ENCODE assay signal across 10 cellular contexts in the genomic region with DNA sequence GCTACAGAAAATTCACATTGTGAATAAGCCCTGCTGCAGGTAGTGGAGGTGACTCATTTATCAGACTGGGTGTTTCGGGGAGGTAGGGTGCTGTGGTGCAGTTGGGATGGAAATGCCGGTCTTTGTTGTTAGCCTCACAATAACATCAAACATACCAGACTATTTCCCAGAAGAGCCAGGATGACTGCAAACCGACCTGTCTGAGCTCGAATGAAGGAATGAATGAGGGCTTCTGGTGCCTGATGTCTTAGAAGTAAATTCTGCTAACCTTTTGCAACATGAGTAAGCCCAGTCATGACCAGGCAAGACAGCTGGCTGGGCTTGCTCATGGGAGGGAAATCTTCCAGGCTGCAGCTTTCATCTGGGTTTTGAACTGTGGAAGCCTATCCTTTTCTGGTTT. TPM values are rescaled to one million over a fixed set of nuclear protein-coding genes. Genes with fewer than 3 reads are reported as not detected.
A peak's percentile ranks its signal among the peaks of the same experiment; 100 is the strongest.
DNase-seq lines count a peak whose midpoint lies in the region; ATAC-seq and TF ChIP-seq lines count a peak whose summit lies in the region.
"Had no signal": no experiment of that assay in that cellular context is flagged by ENCODE, and none has a peak within 500 bp of the region (broad histone marks: within the 10 kb centered on the region; RNA-seq: fewer than 3 reads in every experiment).

No MANE protein-coding gene starts in this region.

- TF ChIP-seq CTCF in fibroblast of lung (conservative IDR thresholded peaks at IDR 0.05 in 1 of 2, IDR thresholded peaks at IDR 0.05 in 1 of 2; ENCODE audit: low read depth in 1 of 2, low read length in 2 of 2) = no peak
- TF ChIP-seq CTCF in gastrocnemius medialis (IDR thresholded peaks at IDR 0.05 in 4 of 5, conservative IDR thresholded peaks at IDR 0.05 in 1 of 5) = no peak

- peak overlapping the region; percentile 40 for H3K27ac ChIP-seq in fibroblast of lung (ENCODE audit: insufficient read depth, low read length)
- H3K27ac ChIP-seq in gastrocnemius medialis = peak overlapping the region; percentile 98 to 100 (median 99)

- CTCF ChIA-PET in T-cell (lab: Charles Lee) = interaction anchor here in 1 of 2 donors (0.6 to 1.2 kb wide), 3 partner anchors 20 to 42 kb away, joined by 3 to 9 read pairs (median 4); no protein-coding TSS in a partner anchor

- no peak overlapping the region for H3K4me3 ChIP-seq in fibroblast of lung (replicated peaks in 1 of 4; ENCODE audit: control extremely low read depth in 1 of 4, insufficient read depth in 1 of 4, low read depth in 3 of 4, low read length in 4 of 4)
- no peak overlapping the region for H3K4me3 ChIP-seq in gastrocnemius medialis
- H3K4me3 ChIP-seq: ascending aorta had no signal

- H2AFZ ChIP-seq in fibroblast of lung (ENCODE audit: low read length) = no peak overlapping the region

- no peak for ATAC-seq in T-cell (replicated peaks in 1 of 4)
- ATAC-seq in gastrocnemius medialis = peak; percentile 25 to 31
- no peak for ATAC-seq in GM19395 (IDR thresholded peaks at IDR 0.05; ENCODE audit: unreplicated experiment)

- H3K27ac Mint-ChIP-seq in T-helper 1 cell treated with Interleukin-12 subunit alpha and Interleukin-12 subunit beta and Interleukin-4 antibody, amounts not matched to agents 30 μg/mL and 1 μg/mL, for 36 hours = peak overlapping the region; percentile 80
- H3K27ac Mint-ChIP-seq in T-cell = peak overlapping the region; percentile 11 to 63

- H3K4me1 Mint-ChIP-seq in T-helper 1 cell treated with Interleukin-12 subunit alpha and Interleukin-12 subunit beta and Interleukin-4 antibody, amounts not matched to agents 30 μg/mL and 1 μg/mL, for 36 hours (ENCODE audit: low read depth) = peaks cover 25% of the 10 kb centered on the region
- H3K4me1 Mint-ChIP-seq in T-cell = peaks cover 22 to 27% (median 26%) of the 10 kb centered on the region in 3 donors

- no peak overlapping the region for H3K9ac ChIP-seq in fibroblast of lung (ENCODE audit: insufficient read depth, low read length)

- H3K79me2 ChIP-seq in fibroblast of lung (ENCODE audit: control insufficient read depth, insufficient read depth, low read length) = peaks cover 24% of the 10 kb centered on the region

- H3K27me3 ChIP-seq in fibroblast of lung (ENCODE audit: control insufficient read depth, insufficient read depth, low read length) (no peaks in the 10 kb centered on the region), gastrocnemius medialis (no peaks in the 10 kb centered on the region)
- H3K27me3 ChIP-seq: ascending aorta had no signal

- H3K4me3 Mint-ChIP-seq in T-helper 1 cell treated with Interleukin-12 subunit alpha and Interleukin-12 subunit beta and Interleukin-4 antibody, amounts not matched to agents 30 μg/mL and 1 μg/mL, for 36 hours = no peak overlapping the region
- H3K4me3 Mint-ChIP-seq in T-cell = peak overlapping the region in 2 of 3 donors; percentile 42 to 50

- H3K9me3 ChIP-seq in fibroblast of lung (ENCODE audit: control insufficient read depth, insufficient read depth, low read depth, low read length) = no peaks in the 10 kb centered on the region
- no peaks in the 10 kb centered on the region for H3K9me3 ChIP-seq in gastrocnemius medialis
- H3K9me3 ChIP-seq: ascending aorta had no signal

- TF ChIP-seq POLR2A in gastrocnemius medialis (IDR thresholded peaks at IDR 0.05) = no peak

- no peak for DNase-seq in T-helper 1 cell
- DNase-seq in T-cell = no peak
- peak; percentile 82 to 83 for DNase-seq in fibroblast of lung (ENCODE audit: low read depth in 2 of 2)
- peak in 1 of 2 donors; percentile 61 for DNase-seq in gastrocnemius medialis
- no peak for DNase-seq in H4 (ENCODE audit: low spot score)
- DNase-seq in NCI-H526 (lab: John Stamatoyannopoulos, UW) = no peak
- DNase-seq: stimulated activated CD4-positive, alpha-beta T cell treated with anti-CD3 and anti-CD28 coated beads, Interleukin-4, amount 100 ng/mL, for 1 hour had no signal

- in situ Hi-C loops in gastrocnemius medialis (cut with MboI; ENCODE audit: low sequenced_read_pairs in 4 of 4) = no loop called here

- H3K4me1 ChIP-seq in fibroblast of lung (ENCODE audit: control insufficient read depth, extremely low read depth, insufficient read depth, low read length) (peaks cover 14% of the 10 kb centered on the region), gastrocnemius medialis (peaks cover 20 to 42% of the 10 kb centered on the region in 2 donors)

- peaks cover 9% of the 10 kb centered on the region for H3K36me3 Mint-ChIP-seq in T-helper 1 cell treated with Interleukin-12 subunit alpha and Interleukin-12 subunit beta and Interleukin-4 antibody, amounts not matched to agents 30 μg/mL and 1 μg/mL, for 36 hours (ENCODE audit: low read depth)
- peaks cover 14% of the 10 kb centered on the region for H3K36me3 Mint-ChIP-seq in T-cell

- H3K27me3 Mint-ChIP-seq in T-helper 1 cell treated with Interleukin-12 subunit alpha and Interleukin-12 subunit beta and Interleukin-4 antibody, amounts not matched to agents 30 μg/mL and 1 μg/mL, for 36 hours (ENCODE audit: low read depth) = no peaks in the 10 kb centered on the region
- H3K27me3 Mint-ChIP-seq in T-cell = no peaks in the 10 kb centered on the region

- no peaks in the 10 kb centered on the region for H3K9me3 Mint-ChIP-seq in T-helper 1 cell treated with Interleukin-12 subunit alpha and Interleukin-12 subunit beta and Interleukin-4 antibody, amounts not matched to agents 30 μg/mL and 1 μg/mL, for 36 hours
- no peaks in the 10 kb centered on the region for H3K9me3 Mint-ChIP-seq in T-cell

- H3K36me3 ChIP-seq in fibroblast of lung (ENCODE audit: control insufficient read depth, insufficient read depth, low read length) = no peaks in the 10 kb centered on the region
- peaks cover 0 to 10% of the 10 kb centered on the region in 2 donors for H3K36me3 ChIP-seq in gastrocnemius medialis

- H4K20me1 ChIP-seq in fibroblast of lung (ENCODE audit: control insufficient read depth, extremely low read depth, insufficient read depth, low read length) = no peaks in the 10 kb centered on the region

- H3K4me2 ChIP-seq in fibroblast of lung (ENCODE audit: extremely low read depth, insufficient read depth, low read length) = no peak overlapping the region

- intact Hi-C loops in gastrocnemius medialis (cut with DNase I; ENCODE audit: low total_unique reads) = no loop called here

- POLR2A ChIA-PET in T-cell (lab: Charles Lee) = no interaction called here

RNA-seq across cellular contexts. Expression of a gene that starts 2.4 kb away (rescaled TPM):
- total RNA-seq in T-cell (100 to 1,000 TPM in 2 of 5 donors, 10 to 100 TPM in 3; 82.8 to 111 (median 86.8) TPM), fibroblast of lung (145 and 151 TPM in 2 replicates), gastrocnemius medialis (100 to 1,000 TPM; 255 to 442 (median 268) TPM)
- 208 and 225 TPM in 2 replicates for polyA plus RNA-seq in fibroblast of lung
- polyA plus RNA-seq in fibroblast of lung (2012) = 217 and 249 TPM in 2 replicates
- polyA minus RNA-seq in fibroblast of lung (ENCODE audit: low replicate concordance) = 38.6 and 41.2 TPM in 2 replicates
- 230 and 259 TPM in 2 replicates for total RNA-seq in H4 (2014; rRNA removed; shearing (Covaris generic))

RNA-seq across cellular contexts. Expression of a gene that starts 27.6 kb away (rescaled TPM):
- 10 to 100 TPM; 11.2 to 39.0 (median 33.8) TPM for total RNA-seq in T-cell
- 5.6 and 8.3 TPM in 2 replicates for total RNA-seq in fibroblast of lung
- 2.0 and 2.8 TPM in 2 replicates for polyA plus RNA-seq in fibroblast of lung
- polyA plus RNA-seq in fibroblast of lung (2012) = 10.7 and 12.1 TPM in 2 replicates
- 0.41 and 1.3 TPM in 2 replicates for polyA minus RNA-seq in fibroblast of lung (ENCODE audit: low replicate concordance)
- total RNA-seq in gastrocnemius medialis = 10 to 100 TPM; 15.6 to 64.4 (median 34.9) TPM
- 7.9 and 19.9 TPM in 2 replicates for total RNA-seq in H4 (2014; rRNA removed; shearing (Covaris generic))

Comparison
In these comparisons a context has a peak if more than half of its experiments do, and no peak if none do; other contexts are left out.
1. DNase-seq: peak in fibroblast of lung (2 of 2); none in T-helper 1 cell (0 of 5), T-cell (0 of 34), H4 (single experiment) and NCI-H526 (0 of 2).
2. ATAC-seq: peak in gastrocnemius medialis (2 of 2); none in T-cell (0 of 4) and GM19395 (single experiment).